ENCODE assay signal across 18 cellular contexts in genomic region chr18:58856881-58857280, GRCh38. TPM values are rescaled to one million over a fixed set of nuclear protein-coding genes. Genes with fewer than 3 reads are reported as not detected.
A peak's percentile ranks its signal among the peaks of the same experiment; 100 is the strongest.
DNase-seq lines count a peak whose midpoint lies in the region; ATAC-seq, FAIRE-seq and TF ChIP-seq lines count a peak whose summit lies in the region.
"Had no signal": no experiment of that assay in that cellular context is flagged by ENCODE, and none has a peak within 500 bp of the region (broad histone marks: within the 10 kb centered on the region; RNA-seq: fewer than 3 reads in every experiment).

No MANE protein-coding gene starts in this region.

- H2BK20ac ChIP-seq in IMR-90 (ENCODE audit: low read depth, low read length): no peak overlapping the region

- no peaks in the 10 kb centered on the region for H3K36me3 ChIP-seq in IMR-90 (ENCODE audit: control insufficient read depth, insufficient read depth, low read length)
- no peaks in the 10 kb centered on the region for H3K36me3 ChIP-seq in right lobe of liver
- H3K36me3 ChIP-seq: ovary had no signal

- peak overlapping the region; percentile 52 for H2BK5ac ChIP-seq in IMR-90 (ENCODE audit: low read depth, low read length, poor library complexity, severe bottlenecking)

- peaks cover 9% of the 10 kb centered on the region for H3K9me1 ChIP-seq in IMR-90 (ENCODE audit: insufficient read depth, low read length)

- H3K36me3 Mint-ChIP-seq in naive thymus-derived CD8-positive, alpha-beta T cell: peaks cover 0 to 5% (median 0%) of the 10 kb centered on the region in 3 donors

- no peaks in the 10 kb centered on the region for H4K20me1 ChIP-seq in IMR-90 (ENCODE audit: insufficient read depth, low read length)

- no peak overlapping the region for H3K18ac ChIP-seq in IMR-90 (ENCODE audit: low read depth, low read length)

- no peak overlapping the region for H2BK120ac ChIP-seq in IMR-90 (ENCODE audit: low read depth, low read length)

- H3K14ac ChIP-seq in IMR-90 (replicated peaks; ENCODE audit: low read depth, low read length): no peak overlapping the region

- in situ Hi-C loops in IMR-90 (cut with MboI; ENCODE audit: low sequenced_read_pairs): no loop called here

- H3K4me3 Mint-ChIP-seq in naive thymus-derived CD8-positive, alpha-beta T cell: no peak overlapping the region
- H3K4me3 Mint-ChIP-seq: activated CD4-positive, alpha-beta memory T cell treated with anti-CD3 and anti-CD28 coated beads, Interleukin-2, amount 10 ng/mL, durations not matched to agents 7 days and 5 days; immature natural killer cell had no signal

- no peak overlapping the region for H3K27ac Mint-ChIP-seq in naive thymus-derived CD8-positive, alpha-beta T cell
- H3K27ac Mint-ChIP-seq: activated CD4-positive, alpha-beta memory T cell treated with anti-CD3 and anti-CD28 coated beads, Interleukin-2, amount 10 ng/mL, durations not matched to agents 7 days and 5 days; immature natural killer cell had no signal

- H3K9me3 ChIP-seq in A549: no peaks in the 10 kb centered on the region
- 0 out of 2 replicates have a peak, but pooled peaks cover 2% of the 10 kb centered on the region for H3K9me3 ChIP-seq in IMR-90 (ENCODE audit: control insufficient read depth, insufficient read depth, low read length)
- no peaks in the 10 kb centered on the region for H3K9me3 ChIP-seq in right lobe of liver
- H3K9me3 ChIP-seq: Caco-2, ovary had no signal

- peaks cover 35% of the 10 kb centered on the region for H3K4me1 ChIP-seq in A549
- peaks cover 13% of the 10 kb centered on the region for H3K4me1 ChIP-seq in IMR-90 (ENCODE audit: control insufficient read depth, insufficient read depth, low read length)
- peaks cover 0 to 2% (median 0%) of the 10 kb centered on the region in 4 donors for H3K4me1 ChIP-seq in right lobe of liver
- H3K4me1 ChIP-seq: Caco-2 had no signal

- DNase-seq in A549 (ENCODE audit: low read depth in 1 of 2, low spot score in 1 of 2): peak in 1 of 2 experiments; percentile 50
- peak; percentile 83 for DNase-seq in IMR-90
- DNase-seq in RKO (ENCODE audit: low spot score): peak; percentile 27
- DNase-seq in fibroblast of peridontal ligament (ENCODE audit: extremely low read depth): peak; percentile 80
- no peak for DNase-seq in left colon
- DNase-seq in right lobe of liver: no peak
- no peak for DNase-seq in naive thymus-derived CD8-positive, alpha-beta T cell
- DNase-seq: ACHN; activated CD4-positive, alpha-beta memory T cell treated with anti-CD3 and anti-CD28 coated beads, Interleukin-2, amount 10 ng/mL, durations not matched to agents 7 days and 5 days; Caco-2; immature natural killer cell; Karpas-422; NCI-H82; ovary; stimulated activated naive CD8-positive, alpha-beta T cell treated with anti-CD3 and anti-CD28 coated beads, Interleukin-15, Interleukin-2, amounts not matched to agents 100 U/mL and 50 U/mL, for 24 hours had no signal

- no peak overlapping the region; a peak in 1 of 4 replicates for H4K8ac ChIP-seq in IMR-90 (ENCODE audit: low read depth in 2 of 2, low read length in 2 of 2)

- no peak for TF ChIP-seq EP300 in A549 (IDR thresholded peaks at IDR 0.05)

- no peak overlapping the region for H3K4me3 ChIP-seq in A549
- H3K4me3 ChIP-seq in IMR-90 (ENCODE audit: insufficient read depth, low read depth, low read length): no peak overlapping the region
- H3K4me3 ChIP-seq in right lobe of liver: no peak overlapping the region
- H3K4me3 ChIP-seq: ovary, smooth muscle cell had no signal

- POLR2A ChIA-PET in A549 (lab: Yijun Ruan, JAX): interaction anchor here (1.0 kb wide), 1 partner anchor 72 kb away, joined by 3 read pairs; no protein-coding TSS in a partner anchor
- POLR2A ChIA-PET in IMR-90 (lab: Charles Lee; ENCODE audit: unreplicated experiment): no interaction called here
- POLR2A ChIA-PET in naive thymus-derived CD8-positive, alpha-beta T cell (lab: Charles Lee): no interaction called here

- intact Hi-C loops in IMR-90 (cut with micrococcal nuclease) (no loop called here), left colon (cut with DNase I, micrococcal nuclease) (no loop called here), right lobe of liver (cut with DNase I) (no loop called here)

- H3K9ac ChIP-seq in IMR-90 (ENCODE audit: low read depth, low read length): no peak overlapping the region

- H3K79me1 ChIP-seq in IMR-90 (ENCODE audit: low read depth in 1 of 2, low read length in 2 of 2): peaks cover 0 to 3% of the 10 kb centered on the region in 2 experiments; a peak in 1 of 4 replicates

- peak overlapping the region; percentile 9 to 57; a peak in 3 of 6 replicates for H3K27ac ChIP-seq in A549
- H3K27ac ChIP-seq in IMR-90 (ENCODE audit: insufficient read depth, low read length): no peak overlapping the region
- no peak overlapping the region for H3K27ac ChIP-seq in right lobe of liver
- H3K27ac ChIP-seq: ovary had no signal

- H3K4ac ChIP-seq in IMR-90 (ENCODE audit: low read depth, low read length): no peak overlapping the region

- H3K9me3 Mint-ChIP-seq in naive thymus-derived CD8-positive, alpha-beta T cell: peaks cover 0 to 2% (median 0%) of the 10 kb centered on the region in 9 donors
- H3K9me3 Mint-ChIP-seq: activated CD4-positive, alpha-beta memory T cell treated with anti-CD3 and anti-CD28 coated beads, Interleukin-2, amount 10 ng/mL, durations not matched to agents 7 days and 5 days; immature natural killer cell had no signal

- CTCF ChIA-PET in A549 (lab: Yijun Ruan, JAX): interaction anchor here (0.9 kb wide), 1 partner anchor 76 kb away, joined by 3 read pairs; no protein-coding TSS in a partner anchor
- CTCF ChIA-PET in IMR-90 (lab: Yijun Ruan, JAX): interaction anchor here (0.6 kb wide), 1 partner anchor 26 kb away, joined by 3 read pairs; no protein-coding TSS in a partner anchor

- no TSS peak for BruUV-seq in IMR-90 (replicated peaks; lab: Mats Ljungman, UMichigan)

- H2AK9ac ChIP-seq in IMR-90 (replicated peaks; ENCODE audit: low read depth, low read length, poor library complexity): no peak overlapping the region

- FAIRE-seq in A549 (lab: Jason Lieb, UNC): no peak
- FAIRE-seq: H54 had no signal

- no peak overlapping the region for H2BK15ac ChIP-seq in IMR-90 (ENCODE audit: low read depth, low read length)

- dilution Hi-C loops in IMR-90 (cut with HindIII; ENCODE audit: low sequenced_read_pairs, unreplicated experiment): no loop called here

- ATAC-seq in A549 (no peak), IMR-90 (ENCODE audit: low read depth) (peak; percentile 47; the same call in 1 of the 2 replicates), left colon (no peak), right lobe of liver (no peak), HG03571 (IDR thresholded peaks at IDR 0.05; ENCODE audit: unreplicated experiment) (no peak)
- no peak for ATAC-seq in naive thymus-derived CD8-positive, alpha-beta T cell
- ATAC-seq: stimulated activated naive CD8-positive, alpha-beta T cell treated with anti-CD3 and anti-CD28 coated beads, Interleukin-15, Interleukin-2, amounts not matched to agents 100 U/mL and 50 U/mL, for 24 hours had no signal

- no peak for TF ChIP-seq POLR2A in A549 (IDR thresholded peaks at IDR 0.05; ENCODE audit: low read length)
- no peak for TF ChIP-seq POLR2A in IMR-90 (IDR thresholded peaks at IDR 0.05; ENCODE audit: low read depth, low read length)
- TF ChIP-seq POLR2A in right lobe of liver (IDR thresholded peaks at IDR 0.05): no peak

- peaks cover 27 to 62% (median 37%) of the 10 kb centered on the region in 5 donors for H3K27me3 Mint-ChIP-seq in naive thymus-derived CD8-positive, alpha-beta T cell

- no peak overlapping the region for H2AFZ ChIP-seq in IMR-90 (replicated peaks; ENCODE audit: low read length, poor library complexity)

- no peak overlapping the region for H4K91ac ChIP-seq in IMR-90 (ENCODE audit: insufficient read depth, low read depth, low read length)

- TF ChIP-seq CTCF in A549 (IDR thresholded peaks at IDR 0.05) (no peak), IMR-90 (conservative IDR thresholded peaks at IDR 0.05; ENCODE audit: low read depth, low read length) (no peak), right lobe of liver (IDR thresholded peaks at IDR 0.05) (no peak)

- H3K56ac ChIP-seq in IMR-90 (ENCODE audit: extremely low read depth, insufficient read depth, low read length): no peak overlapping the region

- 23% methylated on average over 9 of the region's 9 CpGs for WGBS in A549 (ENCODE audit: missing lambda C conversion rate)
- no CpG with 5 or more reads among the region's 9 CpGs for WGBS in IMR-90 (ENCODE audit: extremely low coverage in 2 of 2, insufficient read length in 1 of 2), 2 experiments
- WGBS in right lobe of liver (ENCODE audit: insufficient coverage, low coverage, low lambda C conversion rate, missing lambda C conversion rate): 67% methylated on average over 7 of the region's 9 CpGs

- no peak overlapping the region for H4K5ac ChIP-seq in IMR-90 (ENCODE audit: low read depth, low read length)

- H3K27me3 ChIP-seq in IMR-90 (ENCODE audit: control insufficient read depth, insufficient read depth, low read length) (no peaks in the 10 kb centered on the region), right lobe of liver (no peaks in the 10 kb centered on the region)
- H3K27me3 ChIP-seq: ovary had no signal

- no peak overlapping the region for H2AK5ac ChIP-seq in IMR-90 (ENCODE audit: low read depth, low read length)

- H3K4me2 ChIP-seq in A549: peak overlapping the region; percentile 25; the same call in 2 of the 3 replicates
- H3K4me2 ChIP-seq in IMR-90 (ENCODE audit: low read depth, low read length): no peak overlapping the region
- H3K4me2 ChIP-seq: smooth muscle cell had no signal

- H3K23ac ChIP-seq in IMR-90 (ENCODE audit: low read depth, low read length): no peak overlapping the region

- no peak for TF ChIP-seq RAD21 in A549 (conservative IDR thresholded peaks at IDR 0.05 in 1 of 2, IDR thresholded peaks at IDR 0.05 in 1 of 2)
- TF ChIP-seq RAD21 in IMR-90 (IDR thresholded peaks at IDR 0.05; ENCODE audit: low read length): no peak

- no peaks in the 10 kb centered on the region for H3K4me1 Mint-ChIP-seq in naive thymus-derived CD8-positive, alpha-beta T cell
- H3K4me1 Mint-ChIP-seq: immature natural killer cell had no signal

TF ChIP-seq in A549, 52 proteins besides CTCF, POLR2A, EP300 and RAD21 (continues in another document):
- peak; percentile 52 to 92; a peak in 3 of 4 replicates for TF ChIP-seq CEBPB (IDR thresholded peaks at IDR 0.05)

RNA-seq across cellular contexts. Expression of gene ZNF532, which starts 7.8 kb away (rescaled TPM):
- 64.6 and 76.5 TPM in 2 replicates for polyA plus RNA-seq in A549 (2011; rRNA removed)
- polyA plus RNA-seq in A549 (2012; cell fraction: cytosol; rRNA removed): 26.3 and 28.2 TPM in 2 replicates
- 28.7 and 40.5 TPM in 2 replicates for polyA plus RNA-seq in A549 (2012; cell fraction: nucleus; rRNA removed)
- 26.8 to 31.4 TPM (median 27.1 TPM) in 3 replicates for polyA plus RNA-seq in A549 (2017; fragmentation: RNase III; extraction: RNeasy Plus Mini Kit Qiagen cat#74134 plus additional on column Dnase treatment)
- polyA minus RNA-seq in A549 (2011; rRNA and poly(A)+ RNA removed): 141 and 157 TPM in 2 replicates
- 29.9 and 30.0 TPM in 2 replicates for total RNA-seq in IMR-90 (2012; rRNA removed)
- 36.7 and 45.8 TPM in 2 replicates for polyA plus RNA-seq in IMR-90 (2012; rRNA removed)
- polyA plus RNA-seq in IMR-90 (2012; cell fraction: cytosol; rRNA removed): 18.1 and 24.4 TPM in 2 replicates
- 43.8 and 99.3 TPM in 2 replicates for polyA plus RNA-seq in IMR-90 (2012; cell fraction: nucleus; rRNA removed; ENCODE audit: low replicate concordance)
- total RNA-seq in left colon: 10 to 100 TPM in 1 of 2 donors, 1 to 10 TPM in 1; 7.1 to 17.2 TPM
- 1 to 10 TPM; 2.0 to 6.4 (median 3.2) TPM for total RNA-seq in right lobe of liver
- total RNA-seq in naive thymus-derived CD8-positive, alpha-beta T cell: 1 to 10 TPM; 6.6 to 7.8 TPM
- under 1 TPM in 2 of 3 donors, not detected in 1; 0.07 to 0.98 TPM for polyA plus RNA-seq in naive thymus-derived CD8-positive, alpha-beta T cell

Comparison
In these comparisons a context has a peak if more than half of its experiments do, and no peak if none do; other contexts are left out.
1. DNase-seq: peak in IMR-90 (single experiment), RKO (single experiment) and fibroblast of peridontal ligament (single experiment); none in left colon (0 of 2), right lobe of liver (0 of 3) and naive thymus-derived CD8-positive, alpha-beta T cell (0 of 10).
2. H3K27ac ChIP-seq: peak in A549 (2 of 2); none in IMR-90 (single experiment) and right lobe of liver (0 of 3).